8 cellular contexts compared by ENCODE assay signal in the genomic region with DNA sequence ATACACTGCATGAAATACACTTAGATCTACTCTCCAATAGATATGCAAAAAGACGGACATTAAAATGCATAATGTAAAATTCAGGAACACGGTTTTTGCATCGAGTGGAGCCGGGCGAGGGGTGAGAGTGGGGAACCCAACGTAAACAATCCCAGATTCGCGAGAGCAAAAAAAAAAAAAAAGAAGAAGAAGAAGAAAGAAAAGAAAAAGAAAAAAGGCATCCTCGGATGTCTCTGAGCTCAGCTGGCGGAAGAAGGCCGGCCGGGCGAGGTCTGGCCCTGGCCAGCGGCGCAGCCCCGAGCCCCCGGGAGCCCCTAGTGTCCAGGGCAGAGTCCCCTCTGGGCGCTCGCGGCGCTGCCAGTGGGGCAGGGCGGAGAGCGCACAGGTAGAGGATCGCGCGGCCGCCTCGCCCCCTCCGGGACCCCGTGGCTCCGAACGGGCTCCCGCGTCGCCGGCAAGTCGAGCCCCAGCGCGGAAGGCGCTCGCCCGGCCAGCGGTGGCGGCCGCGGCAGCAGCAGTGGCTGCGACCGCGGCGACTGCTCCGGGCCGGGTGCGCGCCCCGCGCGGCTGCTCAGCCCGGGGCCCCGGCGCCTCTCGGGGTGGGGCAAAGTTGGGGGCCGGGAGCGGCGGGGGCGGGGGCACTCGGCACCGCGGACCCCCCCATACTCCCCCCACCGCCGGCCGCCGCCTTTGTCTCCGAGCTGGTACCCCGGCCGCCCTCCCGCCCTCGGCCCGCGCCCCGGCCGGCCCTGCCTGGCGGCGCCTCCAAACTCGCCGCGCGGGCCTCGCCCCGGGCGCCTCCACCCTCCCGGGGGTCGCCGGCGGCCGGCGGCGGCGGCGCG. TPM values are rescaled to one million over a fixed set of nuclear protein-coding genes. Genes with fewer than 3 reads are reported as not detected.
DNase-seq lines count a peak whose midpoint lies in the region; TF ChIP-seq lines count a peak whose summit lies in the region.

No MANE protein-coding gene starts in this region.

- H3K27ac ChIP-seq in ectodermal cell (ENCODE audit: insufficient read depth, low read depth, low read length, poor library complexity, severe bottlenecking), result no peak overlapping the region

- H3K36me3 Mint-ChIP-seq in T-helper 2 cell treated with Interferon-gamma antibody and Interleukin-4, amounts not matched to agents 5 μg/mL and 100 μg/mL, for 36 hours (ENCODE audit: low read depth), result no peaks in the 10 kb centered on the region
- H3K36me3 Mint-ChIP-seq in HFFc6 (ENCODE audit: low read depth), result no peaks in the 10 kb centered on the region

- H3K4me1 Mint-ChIP-seq in T-helper 2 cell treated with Interferon-gamma antibody and Interleukin-4, amounts not matched to agents 5 μg/mL and 100 μg/mL, for 36 hours (ENCODE audit: low read depth), result peaks cover 18% of the 10 kb centered on the region
- peaks cover 35% of the 10 kb centered on the region for H3K4me1 Mint-ChIP-seq in HFFc6 (ENCODE audit: low read depth)

- H3K27me3 ChIP-seq in ectodermal cell (ENCODE audit: control insufficient read depth, insufficient read depth, low read length, poor library complexity, severe bottlenecking) (peaks cover 88% of the 10 kb centered on the region), mucosa of stomach (ENCODE audit: control insufficient read depth, insufficient read depth, low read length) (peaks cover 17% of the 10 kb centered on the region)

- no peaks in the 10 kb centered on the region for H3K9me3 ChIP-seq in ectodermal cell (ENCODE audit: control insufficient read depth, low read length)
- H3K9me3 ChIP-seq in mucosa of stomach (ENCODE audit: control insufficient read depth, low read length), result no peaks in the 10 kb centered on the region

- H3K4me1 ChIP-seq in ectodermal cell (ENCODE audit: control insufficient read depth, insufficient read depth, low read length) (peaks cover 78% of the 10 kb centered on the region), mucosa of stomach (ENCODE audit: control insufficient read depth, insufficient read depth, low read length) (peaks cover 43% of the 10 kb centered on the region)

- H3K36me3 ChIP-seq in ectodermal cell (ENCODE audit: control insufficient read depth, insufficient read depth, low read length) (no peaks in the 10 kb centered on the region), mucosa of stomach (ENCODE audit: control insufficient read depth, insufficient read depth, low read length) (no peaks in the 10 kb centered on the region)

- TF ChIP-seq CTCF in HFFc6 (IDR thresholded peaks at IDR 0.05), result peak; percentile 51

- H3K9ac ChIP-seq in mucosa of stomach (ENCODE audit: low read length), result peak overlapping the region; percentile 80

- peaks cover 38% of the 10 kb centered on the region for H3K27me3 Mint-ChIP-seq in T-helper 2 cell treated with Interferon-gamma antibody and Interleukin-4, amounts not matched to agents 5 μg/mL and 100 μg/mL, for 36 hours (ENCODE audit: low read depth)
- peaks cover 6% of the 10 kb centered on the region; the same call in 1 of the 2 replicates for H3K27me3 Mint-ChIP-seq in HFFc6 (ENCODE audit: insufficient read depth)

- H3K4me3 ChIP-seq in ectodermal cell (ENCODE audit: insufficient read depth, low read depth, low read length) (peak overlapping the region; percentile 56), mucosa of stomach (ENCODE audit: low read length) (peak overlapping the region; percentile 38)

- no peak overlapping the region for H3K27ac Mint-ChIP-seq in T-helper 2 cell treated with Interferon-gamma antibody and Interleukin-4, amounts not matched to agents 5 μg/mL and 100 μg/mL, for 36 hours
- H3K27ac Mint-ChIP-seq in HFFc6, result peak overlapping the region; percentile 88

- no peaks in the 10 kb centered on the region for H3K9me3 Mint-ChIP-seq in T-helper 2 cell treated with Interferon-gamma antibody and Interleukin-4, amounts not matched to agents 5 μg/mL and 100 μg/mL, for 36 hours
- no peaks in the 10 kb centered on the region for H3K9me3 Mint-ChIP-seq in HFFc6

- 0 to 1% methylated on average over 100 of the region's 100 CpGs for WGBS in ectodermal cell, 2 experiments

- DNase-seq in T-helper 2 cell treated with Interferon-gamma antibody and Interleukin-4, amounts not matched to agents 5 μg/mL and 100 μg/mL, for 36 hours (ENCODE audit: low spot score), result no peak
- no peak for DNase-seq in T-helper 2 cell
- DNase-seq in HFFc6, result no peak
- peak; percentile 54 for DNase-seq in NCI-H69 (lab: John Stamatoyannopoulos, UW)
- DNase-seq in SIG-M5 treated with dmso at 0.1 percent for 504 hours (lab: John Stamatoyannopoulos, UW; ENCODE audit: unreplicated experiment), result no peak
- no peak for DNase-seq in NCI-H2029 (lab: John Stamatoyannopoulos, UW)

- peak overlapping the region; percentile 90 for H3K4me3 Mint-ChIP-seq in T-helper 2 cell treated with Interferon-gamma antibody and Interleukin-4, amounts not matched to agents 5 μg/mL and 100 μg/mL, for 36 hours
- peak overlapping the region; percentile 93 for H3K4me3 Mint-ChIP-seq in HFFc6

RNA-seq across cellular contexts. Expression of gene ZFHX3, which starts 9.7 kb away (rescaled TPM):
- 10 to 100 TPM; 14.5 to 25.8 (median 15.8) TPM for total RNA-seq in HFFc6 (2021; fragmentation: NEBNext Ultra II Directional; extraction: Animal tissue kit (Norgen Biotek cat#: 25700))
- 3.7 TPM for polyA plus RNA-seq in ectodermal cell (2013, experiment 1 of 4)
- polyA plus RNA-seq in ectodermal cell (2013, experiment 2 of 4), result 5.3 TPM
- polyA plus RNA-seq in ectodermal cell (2013, experiment 3 of 4), result 3.8 TPM
- 5.5 TPM for polyA plus RNA-seq in ectodermal cell (2013, experiment 4 of 4)
